In genomic region chr2:136376798-136377211, GRCh38 we compare ENCODE assay signal across 10 cellular contexts.
DNase-seq lines count a peak whose midpoint lies in the region; ATAC-seq and TF ChIP-seq lines count a peak whose summit lies in the region.
"Had no signal": no experiment of that assay in that cellular context is flagged by ENCODE, and none has a peak within 500 bp of the region (broad histone marks: within the 10 kb centered on the region; RNA-seq: fewer than 3 reads in every experiment).

No MANE protein-coding gene starts in this region.

- peak overlapping the region; percentile 60 for H2AFZ ChIP-seq in smooth muscle cell (ENCODE audit: low read depth)

- H3K27me3 ChIP-seq in esophagus muscularis mucosa (no peaks in the 10 kb centered on the region), smooth muscle cell (ENCODE audit: low read depth) (no peaks in the 10 kb centered on the region)

- DNase-seq in activated T-cell treated with anti-CD3 and anti-CD28 coated beads, Interleukin-2, amount 50 U/mL, for 24 hours, result no peak
- no peak for DNase-seq in activated T-cell treated with anti-CD3 and anti-CD28 coated beads, Interleukin-2, amount 50 U/mL, for 4 hours
- peak; percentile 45 for DNase-seq in esophagus muscularis mucosa (ENCODE audit: extremely low spot score)
- DNase-seq in smooth muscle cell (lab: John Stamatoyannopoulos, UW; ENCODE audit: unreplicated experiment), result no peak
- DNase-seq in Right ventricle myocardium inferior (ENCODE audit: missing footprints), result no peak
- DNase-seq in COLO668 (lab: John Stamatoyannopoulos, UW; ENCODE audit: unreplicated experiment), result no peak
- DNase-seq in stimulated activated CD4-positive, alpha-beta T cell treated with anti-CD3 and anti-CD28 coated beads, Interleukin-1b, Interleukin-23, amount 100 ng/mL, for 48 hours, result no peak
- DNase-seq: NCI-H1436 treated with DMSO at 0.1 percent for 48 hours had no signal

- no peak for ATAC-seq in activated T-cell treated with anti-CD3 and anti-CD28 coated beads, Interleukin-2, amount 50 U/mL, for 4 hours
- ATAC-seq in Right ventricle myocardium inferior, result no peak
- ATAC-seq: left lobe of liver had no signal

- H3K9me3 Mint-ChIP-seq in activated T-cell treated with anti-CD3 and anti-CD28 coated beads, Interleukin-2, amount 50 U/mL, for 24 hours, result no peaks in the 10 kb centered on the region
- H3K9me3 Mint-ChIP-seq in activated T-cell treated with anti-CD3 and anti-CD28 coated beads, Interleukin-2, amount 50 U/mL, for 4 hours, result no peaks in the 10 kb centered on the region
- no peaks in the 10 kb centered on the region for H3K9me3 Mint-ChIP-seq in T-helper 1 cell treated with Interleukin-12 subunit alpha and Interleukin-12 subunit beta and Interleukin-4 antibody, amounts not matched to agents 30 μg/mL and 1 μg/mL, for 36 hours

- TF ChIP-seq EP300 in esophagus muscularis mucosa (IDR thresholded peaks at IDR 0.05), result no peak

- no peak overlapping the region for H3K4me3 Mint-ChIP-seq in activated T-cell treated with anti-CD3 and anti-CD28 coated beads, Interleukin-2, amount 50 U/mL, for 24 hours
- H3K4me3 Mint-ChIP-seq in activated T-cell treated with anti-CD3 and anti-CD28 coated beads, Interleukin-2, amount 50 U/mL, for 4 hours, result no peak overlapping the region
- peak overlapping the region; percentile 27 for H3K4me3 Mint-ChIP-seq in T-helper 1 cell treated with Interleukin-12 subunit alpha and Interleukin-12 subunit beta and Interleukin-4 antibody, amounts not matched to agents 30 μg/mL and 1 μg/mL, for 36 hours

- no peak overlapping the region for H3K27ac ChIP-seq in esophagus muscularis mucosa (replicated peaks in 1 of 4)
- H3K27ac ChIP-seq in smooth muscle cell (ENCODE audit: low read depth), result no peak overlapping the region

- no peaks in the 10 kb centered on the region for H3K79me2 ChIP-seq in smooth muscle cell (ENCODE audit: low read depth)

- no peaks in the 10 kb centered on the region for H3K9me3 ChIP-seq in esophagus muscularis mucosa
- H3K9me3 ChIP-seq in smooth muscle cell (replicated peaks; ENCODE audit: low read depth), result no peaks in the 10 kb centered on the region

- H3K4me1 ChIP-seq in esophagus muscularis mucosa (no peaks in the 10 kb centered on the region), smooth muscle cell (ENCODE audit: low read depth) (no peaks in the 10 kb centered on the region)

- H4K20me1 ChIP-seq in smooth muscle cell (ENCODE audit: low read depth), result no peaks in the 10 kb centered on the region

- no peak overlapping the region for H3K9ac ChIP-seq in smooth muscle cell (ENCODE audit: low read depth)

- peak overlapping the region; percentile 89 for H3K27ac Mint-ChIP-seq in activated T-cell treated with anti-CD3 and anti-CD28 coated beads, Interleukin-2, amount 50 U/mL, for 24 hours
- H3K27ac Mint-ChIP-seq in T-helper 1 cell treated with Interleukin-12 subunit alpha and Interleukin-12 subunit beta and Interleukin-4 antibody, amounts not matched to agents 30 μg/mL and 1 μg/mL, for 36 hours, result peak overlapping the region; percentile 92

- intact Hi-C loops in esophagus muscularis mucosa (cut with DNase I), result loop anchor here (10.0 kb wide), 1 partner anchor 242 kb away; no protein-coding TSS in a partner anchor
- intact Hi-C loops in Right ventricle myocardium inferior (cut with DNase I), result loop anchor here (5.0 kb wide), 1 partner anchor 250 kb away; no protein-coding TSS in a partner anchor

- H3F3A ChIP-seq in smooth muscle cell (ENCODE audit: low read depth), result no peaks in the 10 kb centered on the region

- no peak for TF ChIP-seq CTCF in esophagus muscularis mucosa (IDR thresholded peaks at IDR 0.05)
- TF ChIP-seq CTCF in smooth muscle cell (IDR thresholded peaks at IDR 0.05; ENCODE audit: borderline replicate concordance, insufficient read depth, poor library complexity, severe bottlenecking), result no peak

- H3K4me3 ChIP-seq in esophagus muscularis mucosa (no peak overlapping the region), smooth muscle cell (no peak overlapping the region)

- 50% methylated on average over 6 of the region's 6 CpGs for WGBS in esophagus muscularis mucosa
- 32% methylated on average over 6 of the region's 6 CpGs for WGBS in smooth muscle cell (ENCODE audit: low lambda C conversion rate)

- H3K36me3 Mint-ChIP-seq in activated T-cell treated with anti-CD3 and anti-CD28 coated beads, Interleukin-2, amount 50 U/mL, for 24 hours (ENCODE audit: low read depth), result no peaks in the 10 kb centered on the region
- H3K36me3 Mint-ChIP-seq in activated T-cell treated with anti-CD3 and anti-CD28 coated beads, Interleukin-2, amount 50 U/mL, for 4 hours (ENCODE audit: insufficient read depth), result no peaks in the 10 kb centered on the region
- H3K36me3 Mint-ChIP-seq in T-helper 1 cell treated with Interleukin-12 subunit alpha and Interleukin-12 subunit beta and Interleukin-4 antibody, amounts not matched to agents 30 μg/mL and 1 μg/mL, for 36 hours (ENCODE audit: low read depth), result peaks cover 5% of the 10 kb centered on the region

- H3K36me3 ChIP-seq in esophagus muscularis mucosa (no peaks in the 10 kb centered on the region), smooth muscle cell (ENCODE audit: low read depth) (no peaks in the 10 kb centered on the region)

- no peaks in the 10 kb centered on the region for H3K27me3 Mint-ChIP-seq in activated T-cell treated with anti-CD3 and anti-CD28 coated beads, Interleukin-2, amount 50 U/mL, for 24 hours
- no peaks in the 10 kb centered on the region for H3K27me3 Mint-ChIP-seq in activated T-cell treated with anti-CD3 and anti-CD28 coated beads, Interleukin-2, amount 50 U/mL, for 4 hours (ENCODE audit: low read depth)
- no peaks in the 10 kb centered on the region for H3K27me3 Mint-ChIP-seq in T-helper 1 cell treated with Interleukin-12 subunit alpha and Interleukin-12 subunit beta and Interleukin-4 antibody, amounts not matched to agents 30 μg/mL and 1 μg/mL, for 36 hours (ENCODE audit: low read depth)

- H3K4me2 ChIP-seq in smooth muscle cell, result no peak overlapping the region

- H3K4me1 Mint-ChIP-seq in activated T-cell treated with anti-CD3 and anti-CD28 coated beads, Interleukin-2, amount 50 U/mL, for 24 hours (ENCODE audit: low read depth), result peaks cover 64% of the 10 kb centered on the region
- peaks cover 56% of the 10 kb centered on the region for H3K4me1 Mint-ChIP-seq in activated T-cell treated with anti-CD3 and anti-CD28 coated beads, Interleukin-2, amount 50 U/mL, for 4 hours (ENCODE audit: low read depth)
- H3K4me1 Mint-ChIP-seq in T-helper 1 cell treated with Interleukin-12 subunit alpha and Interleukin-12 subunit beta and Interleukin-4 antibody, amounts not matched to agents 30 μg/mL and 1 μg/mL, for 36 hours (ENCODE audit: low read depth), result peaks cover 52% of the 10 kb centered on the region

- no peak for TF ChIP-seq POLR2A in esophagus muscularis mucosa (IDR thresholded peaks at IDR 0.05; ENCODE audit: low read depth)
